In genomic region chr4:1334579-1334895, GRCh38 we compare ENCODE assay signal across 21 cellular contexts. TPM values are rescaled to one million over a fixed set of nuclear protein-coding genes. Genes with fewer than 3 reads are reported as not detected.
DNase-seq lines count a peak whose midpoint lies in the region; ATAC-seq and TF ChIP-seq lines count a peak whose summit lies in the region.
"Had no signal": no experiment of that assay in that cellular context is flagged by ENCODE, and none has a peak within 500 bp of the region (broad histone marks: within the 10 kb centered on the region; RNA-seq: fewer than 3 reads in every experiment).

No MANE protein-coding gene starts in this region.

- no peak overlapping the region for H3K9ac ChIP-seq in mucosa of rectum (ENCODE audit: low read depth in 1 of 2, low read length in 2 of 2)

- H3K36me3 ChIP-seq in mucosa of rectum (ENCODE audit: control insufficient read depth in 2 of 2, insufficient read depth in 2 of 2, low read length in 2 of 2): peaks cover 58 to 60% of the 10 kb centered on the region in 2 donors
- H3K36me3 ChIP-seq in gastroesophageal sphincter: peaks cover 0 to 89% of the 10 kb centered on the region in 2 donors

- no peaks in the 10 kb centered on the region for H3K9me3 Mint-ChIP-seq in T-helper 2 cell treated with Interferon-gamma antibody and Interleukin-4, amounts not matched to agents 5 μg/mL and 100 μg/mL, for 36 hours
- peaks cover 4% of the 10 kb centered on the region for H3K9me3 Mint-ChIP-seq in mesothelial cell of epicardium
- H3K9me3 Mint-ChIP-seq: endodermal cell had no signal

- no peak overlapping the region for H3K4me3 Mint-ChIP-seq in T-helper 2 cell treated with Interferon-gamma antibody and Interleukin-4, amounts not matched to agents 5 μg/mL and 100 μg/mL, for 36 hours
- no peak overlapping the region for H3K4me3 Mint-ChIP-seq in mesothelial cell of epicardium
- H3K4me3 Mint-ChIP-seq: endodermal cell, T-helper 17 cell had no signal

- no peak for TF ChIP-seq POLR2A in gastroesophageal sphincter (IDR thresholded peaks at IDR 0.05)

- 89% methylated on average over 6 of the region's 6 CpGs for whole genome bisulfite sequencing in right cardiac atrium
- 80 to 90% methylated on average over 1 to 2 of the region's 6 CpGs for WGBS in gastroesophageal sphincter (ENCODE audit: low coverage in 1 of 2), 2 donors

- intact Hi-C loops in right cardiac atrium (cut with DNase I) (loop anchor here in 1 of 4 donors (10.0 kb wide), 1 partner anchor 170 kb away; no protein-coding TSS in a partner anchor), Right ventricle myocardium inferior (cut with DNase I) (no loop called here)

- TF ChIP-seq EP300 in gastroesophageal sphincter (IDR thresholded peaks at IDR 0.05): no peak

- H3K27me3 Mint-ChIP-seq in T-helper 2 cell treated with Interferon-gamma antibody and Interleukin-4, amounts not matched to agents 5 μg/mL and 100 μg/mL, for 36 hours (ENCODE audit: low read depth): no peaks in the 10 kb centered on the region
- no peaks in the 10 kb centered on the region for H3K27me3 Mint-ChIP-seq in mesothelial cell of epicardium (ENCODE audit: low read depth)
- H3K27me3 Mint-ChIP-seq: T-helper 17 cell had no signal

- H3K27ac ChIP-seq in right cardiac atrium (ENCODE audit: low read length) (no peak overlapping the region), caudate nucleus (ENCODE audit: low read depth, low read length) (peak overlapping the region; percentile 58), mucosa of rectum (ENCODE audit: low read depth in 2 of 2, low read length in 2 of 2) (peak overlapping the region; percentile 22 to 23), gastroesophageal sphincter (no peak overlapping the region)
- H3K27ac ChIP-seq: colonic mucosa, lower lobe of right lung, prostate gland had no signal

- H3K4me1 Mint-ChIP-seq in T-helper 2 cell treated with Interferon-gamma antibody and Interleukin-4, amounts not matched to agents 5 μg/mL and 100 μg/mL, for 36 hours (ENCODE audit: low read depth): peaks cover 34% of the 10 kb centered on the region
- no peaks in the 10 kb centered on the region for H3K4me1 Mint-ChIP-seq in mesothelial cell of epicardium
- H3K4me1 Mint-ChIP-seq: endodermal cell had no signal

- H3K27me3 ChIP-seq in right cardiac atrium (ENCODE audit: control insufficient read depth, insufficient read depth) (no peaks in the 10 kb centered on the region), mucosa of rectum (ENCODE audit: control insufficient read depth in 2 of 2, insufficient read depth in 2 of 2, low read length in 2 of 2) (no peaks in the 10 kb centered on the region), gastroesophageal sphincter (no peaks in the 10 kb centered on the region)
- H3K27me3 ChIP-seq: adrenal gland, colonic mucosa had no signal

- TF ChIP-seq CTCF in gastroesophageal sphincter (IDR thresholded peaks at IDR 0.05): no peak
- no peak for TF ChIP-seq CTCF in mesothelial cell of epicardium (IDR thresholded peaks at IDR 0.05; ENCODE audit: unreplicated experiment)

- H3K4me3 ChIP-seq in right cardiac atrium (ENCODE audit: low read length) (no peak overlapping the region), mucosa of rectum (ENCODE audit: low read length in 2 of 2) (no peak overlapping the region), gastroesophageal sphincter (no peak overlapping the region)
- H3K4me3 ChIP-seq: adrenal gland, colonic mucosa, lower lobe of right lung, prostate gland had no signal

- H3K9me3 ChIP-seq in right cardiac atrium (ENCODE audit: control insufficient read depth, low read length) (no peaks in the 10 kb centered on the region), mucosa of rectum (ENCODE audit: control insufficient read depth in 2 of 2, low read length in 2 of 2) (no peaks in the 10 kb centered on the region), gastroesophageal sphincter (no peaks in the 10 kb centered on the region)
- H3K9me3 ChIP-seq: adrenal gland, colonic mucosa, lower lobe of right lung, prostate gland had no signal

- peaks cover 58% of the 10 kb centered on the region for H3K36me3 Mint-ChIP-seq in T-helper 2 cell treated with Interferon-gamma antibody and Interleukin-4, amounts not matched to agents 5 μg/mL and 100 μg/mL, for 36 hours (ENCODE audit: low read depth)
- H3K36me3 Mint-ChIP-seq in mesothelial cell of epicardium: peaks cover 47% of the 10 kb centered on the region

- H3K4me1 ChIP-seq in right cardiac atrium (ENCODE audit: control insufficient read depth, insufficient read depth, low read length) (no peaks in the 10 kb centered on the region), mucosa of rectum (ENCODE audit: control insufficient read depth in 2 of 2, insufficient read depth in 2 of 2, low read length in 2 of 2) (no peaks in the 10 kb centered on the region), gastroesophageal sphincter (peaks cover 0 to 4% (median 0%) of the 10 kb centered on the region in 3 donors)
- H3K4me1 ChIP-seq: colonic mucosa, prostate gland had no signal

- ATAC-seq in right cardiac atrium (no peak), Right ventricle myocardium inferior (no peak), gastroesophageal sphincter (no peak)
- ATAC-seq: lower lobe of right lung, T-helper 17 cell had no signal

- H3K27ac Mint-ChIP-seq in T-helper 2 cell treated with Interferon-gamma antibody and Interleukin-4, amounts not matched to agents 5 μg/mL and 100 μg/mL, for 36 hours: no peak overlapping the region
- H3K27ac Mint-ChIP-seq in mesothelial cell of epicardium: no peak overlapping the region
- H3K27ac Mint-ChIP-seq: endodermal cell, T-helper 17 cell had no signal

- DNase-seq in right cardiac atrium (peak in 2 of 3 donors; percentile 33 to 55), Right ventricle myocardium inferior (ENCODE audit: missing footprints) (no peak), caudate nucleus (lab: John Stamatoyannopoulos, UW) (peak in 11 of 61 donors; percentile 5 to 59 (median 29)), NCI-H1092 treated with DMSO at 0.1 percent for 48 hours (lab: John Stamatoyannopoulos, UW) (no peak), mesothelial cell of epicardium (ENCODE audit: low spot score in 2 of 2, unreplicated experiment in 2 of 2) (no peak)
- DNase-seq in T-helper 2 cell treated with Interferon-gamma antibody and Interleukin-4, amounts not matched to agents 5 μg/mL and 100 μg/mL, for 36 hours (ENCODE audit: low spot score): no peak
- DNase-seq: ACHN; activated CD4-positive, alpha-beta T cell treated with anti-CD3 and anti-CD28 coated beads, Interleukin-2, amount 50 U/mL, for 1 hour; activated gamma-delta T cell; adrenal gland; colonic mucosa; endodermal cell; lower lobe of right lung; NCI-H1105; NCI-H2029 treated with DMSO at 0.1 percent for 48 hours; NCI-H226; NCI-H748 treated with DMSO at 0.1 percent for 48 hours; T-helper 17 cell had no signal

RNA-seq across cellular contexts. Expression of gene UVSSA, which starts 12.5 kb away (rescaled TPM):
- total RNA-seq in right cardiac atrium (1 to 10 TPM; 7.7 to 8.8 (median 8.5) TPM), Right ventricle myocardium inferior (6.5 TPM), gastroesophageal sphincter (10 to 100 TPM in 2 of 4 donors, 1 to 10 TPM in 2; 3.1 to 24.1 (median 9.9) TPM), mesothelial cell of epicardium (62.9 to 65.9 TPM (median 63.1 TPM) in 3 replicates)
- 5.0 TPM for polyA plus RNA-seq in right cardiac atrium

RNA-seq across cellular contexts. Expression of gene MAEA, which starts 44.8 kb away (rescaled TPM):
- total RNA-seq in right cardiac atrium: 10 to 100 TPM; 51.6 to 61.8 (median 59.2) TPM
- polyA plus RNA-seq in right cardiac atrium: 53.4 TPM
- 50.4 TPM for total RNA-seq in Right ventricle myocardium inferior
- total RNA-seq in gastroesophageal sphincter: 10 to 100 TPM; 47.2 to 62.1 (median 53.9) TPM
- 73.4 to 78.2 TPM (median 74.7 TPM) in 3 replicates for total RNA-seq in mesothelial cell of epicardium

Comparison
In these comparisons a context has a peak if more than half of its experiments do, and no peak if none do; other contexts are left out.
1. DNase-seq: peak in right cardiac atrium (2 of 3); none in Right ventricle myocardium inferior (single experiment), NCI-H1092 treated with DMSO at 0.1 percent for 48 hours (single experiment), T-helper 2 cell treated with Interferon-gamma antibody and Interleukin-4, amounts not matched to agents 5 μg/mL and 100 μg/mL, for 36 hours (single experiment) and mesothelial cell of epicardium (0 of 2).
2. H3K27ac ChIP-seq: peak in caudate nucleus (single experiment) and mucosa of rectum (2 of 2); none in right cardiac atrium (single experiment) and gastroesophageal sphincter (0 of 4).